In the genomic region with DNA sequence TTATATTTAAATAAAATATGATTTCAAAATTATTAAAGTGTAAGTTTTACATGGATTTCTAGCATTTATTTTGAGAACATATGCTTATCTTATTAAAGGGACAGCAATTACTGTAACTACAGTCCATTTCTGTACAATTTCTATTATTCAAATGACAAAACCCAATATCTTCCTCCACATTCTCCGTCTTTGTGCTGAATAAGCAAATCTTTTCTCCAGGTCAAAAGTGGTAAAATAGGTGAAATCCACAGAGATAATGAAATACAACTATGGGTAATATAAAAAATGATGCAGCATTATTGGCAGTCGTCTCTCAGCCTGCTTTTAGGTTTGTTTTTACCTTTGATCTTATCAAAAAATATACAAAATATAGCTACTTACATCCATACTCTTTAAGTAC, we compare ENCODE assay signal across 35 cellular contexts.
"Had no signal": no experiment of that assay in that cellular context is flagged by ENCODE, and none has a peak within 500 bp of the region (broad histone marks: within the 10 kb centered on the region; RNA-seq: fewer than 3 reads in every experiment).

No MANE protein-coding gene starts in this region.

- H3K4me3 ChIP-seq: ascending aorta, cardiac muscle cell had no signal

- H3K9me3 Mint-ChIP-seq: activated B cell treated with CpG ODN at 0.5 μM for 24 hours; activated CD4-positive, alpha-beta memory T cell treated with anti-CD3 and anti-CD28 coated beads, Interleukin-2, amount 10 ng/mL, durations not matched to agents 7 days and 5 days; activated CD4-positive, alpha-beta T cell treated with anti-CD3 and anti-CD28 coated beads, Interleukin-2, amount 10 ng/mL, durations not matched to agents 7 days and 5 days; activated naive CD4-positive, alpha-beta T cell treated with anti-CD3 and anti-CD28 coated beads, Interleukin-2, amount 10 ng/mL, durations not matched to agents 7 days and 5 days; activated naive CD4-positive, alpha-beta T cell treated with anti-CD3 and anti-CD28 coated beads, Interleukin-2, amount 50 U/mL, for 24 hours; activated naive CD8-positive, alpha-beta T cell treated with anti-CD3 and anti-CD28 coated beads, Interleukin-2, amount 10 ng/mL, durations not matched to agents 7 days and 5 days; activated naive CD8-positive, alpha-beta T cell treated with anti-CD3 and anti-CD28 coated beads, Interleukin-2, amount 50 U/mL, for 24 hours; activated T-cell treated with anti-CD3 and anti-CD28 coated beads, Interleukin-2, amount 50 U/mL, for 24 hours; activated T-helper 2 cell treated with anti-CD3 and anti-CD28 coated beads, Interferon-gamma antibody, Interleukin-2, Interleukin-4, amounts not matched to agents 10 μg/mL and 5 μg/mL and 100 μg/mL, durations not matched to agents 14 hours and 24 hours and 36 hours; central memory CD8-positive, alpha-beta T cell; T-helper 2 cell treated with Interferon-gamma antibody and Interleukin-4, amounts not matched to agents 5 μg/mL and 100 μg/mL, for 36 hours had no signal

- H3K27me3 ChIP-seq: ascending aorta had no signal

- H3K36me3 ChIP-seq: ascending aorta, cardiac muscle cell had no signal

- H3K27ac Mint-ChIP-seq: activated B cell treated with CpG ODN at 0.5 μM for 24 hours; activated CD4-positive, alpha-beta memory T cell treated with anti-CD3 and anti-CD28 coated beads, Interleukin-2, amount 10 ng/mL, durations not matched to agents 7 days and 5 days; activated CD4-positive, alpha-beta T cell treated with anti-CD3 and anti-CD28 coated beads, Interleukin-2, amount 10 ng/mL, durations not matched to agents 7 days and 5 days; activated CD8-positive, alpha-beta memory T cell treated with anti-CD3 and anti-CD28 coated beads, Interleukin-2, amount 10 ng/mL, durations not matched to agents 7 days and 5 days; activated CD8-positive, alpha-beta T cell treated with anti-CD3 and anti-CD28 coated beads, Interleukin-2, amount 10 ng/mL, durations not matched to agents 7 days and 5 days; activated naive CD4-positive, alpha-beta T cell treated with anti-CD3 and anti-CD28 coated beads, Interleukin-2, amount 10 ng/mL, durations not matched to agents 7 days and 5 days; activated naive CD4-positive, alpha-beta T cell treated with anti-CD3 and anti-CD28 coated beads, Interleukin-2, amount 50 U/mL, for 24 hours; activated naive CD8-positive, alpha-beta T cell; activated naive CD8-positive, alpha-beta T cell treated with anti-CD3 and anti-CD28 coated beads, Interleukin-2, amount 10 ng/mL, durations not matched to agents 7 days and 5 days; activated naive CD8-positive, alpha-beta T cell treated with anti-CD3 and anti-CD28 coated beads, Interleukin-2, amount 50 U/mL, for 24 hours; activated T-cell treated with anti-CD3 and anti-CD28 coated beads, Interleukin-2, amount 50 U/mL, for 24 hours; activated T-helper 2 cell treated with anti-CD3 and anti-CD28 coated beads, Interferon-gamma antibody, Interleukin-2, Interleukin-4, amounts not matched to agents 10 μg/mL and 5 μg/mL and 100 μg/mL, durations not matched to agents 14 hours and 24 hours and 36 hours; T-helper 2 cell treated with Interferon-gamma antibody and Interleukin-4, amounts not matched to agents 5 μg/mL and 100 μg/mL, for 36 hours had no signal

- ATAC-seq: activated CD8-positive, alpha-beta memory T cell treated with anti-CD3 and anti-CD28 coated beads, Interleukin-2, amount 10 ng/mL, durations not matched to agents 7 days and 5 days; activated CD8-positive, alpha-beta T cell treated with anti-CD3 and anti-CD28 coated beads, Interleukin-2, amount 10 ng/mL, durations not matched to agents 7 days and 5 days; activated naive CD8-positive, alpha-beta T cell treated with anti-CD3 and anti-CD28 coated beads, Interleukin-2, amount 50 U/mL, for 24 hours had no signal

- H3K36me3 Mint-ChIP-seq: activated CD8-positive, alpha-beta memory T cell treated with anti-CD3 and anti-CD28 coated beads, Interleukin-2, amount 10 ng/mL, durations not matched to agents 7 days and 5 days; activated naive CD4-positive, alpha-beta T cell treated with anti-CD3 and anti-CD28 coated beads, Interleukin-2, amount 10 ng/mL, durations not matched to agents 7 days and 5 days; activated naive CD4-positive, alpha-beta T cell treated with anti-CD3 and anti-CD28 coated beads, Interleukin-2, amount 50 U/mL, for 24 hours; activated naive CD8-positive, alpha-beta T cell; activated naive CD8-positive, alpha-beta T cell treated with anti-CD3 and anti-CD28 coated beads, Interleukin-2, amount 10 ng/mL, durations not matched to agents 7 days and 5 days; brain had no signal

- H3K27ac ChIP-seq: ascending aorta, cardiac muscle cell, VCaP had no signal

- H3K4me1 ChIP-seq: ascending aorta had no signal

- H3K4me1 Mint-ChIP-seq: activated B cell treated with CpG ODN at 0.5 μM for 24 hours; activated CD4-positive, alpha-beta memory T cell treated with anti-CD3 and anti-CD28 coated beads, Interleukin-2, amount 10 ng/mL, durations not matched to agents 7 days and 5 days; activated CD4-positive, alpha-beta T cell treated with anti-CD3 and anti-CD28 coated beads, Interleukin-2, amount 10 ng/mL, durations not matched to agents 7 days and 5 days; activated CD8-positive, alpha-beta memory T cell treated with anti-CD3 and anti-CD28 coated beads, Interleukin-2, amount 10 ng/mL, durations not matched to agents 7 days and 5 days; activated naive CD4-positive, alpha-beta T cell treated with anti-CD3 and anti-CD28 coated beads, Interleukin-2, amount 10 ng/mL, durations not matched to agents 7 days and 5 days; activated naive CD4-positive, alpha-beta T cell treated with anti-CD3 and anti-CD28 coated beads, Interleukin-2, amount 50 U/mL, for 24 hours; activated naive CD8-positive, alpha-beta T cell treated with anti-CD3 and anti-CD28 coated beads, Interleukin-2, amount 10 ng/mL, durations not matched to agents 7 days and 5 days; activated naive CD8-positive, alpha-beta T cell treated with anti-CD3 and anti-CD28 coated beads, Interleukin-2, amount 50 U/mL, for 24 hours; central memory CD8-positive, alpha-beta T cell had no signal

- DNase-seq: activated B cell treated with CpG ODN at 0.5 μM for 24 hours; activated CD4-positive, alpha-beta memory T cell treated with anti-CD3 and anti-CD28 coated beads, Interleukin-2, amount 10 ng/mL, durations not matched to agents 7 days and 5 days; activated CD4-positive, alpha-beta T cell treated with anti-CD3 and anti-CD28 coated beads for 48 hours; activated CD4-positive, alpha-beta T cell treated with anti-CD3 and anti-CD28 coated beads, Interleukin-2, amount 10 ng/mL, durations not matched to agents 7 days and 5 days; activated CD4-positive, alpha-beta T cell treated with anti-CD3 and anti-CD28 coated beads, Interleukin-2, amount 50 U/mL, for 48 hours; activated CD4-positive, CD25-positive, alpha-beta regulatory T cell treated with anti-CD3 and anti-CD28 coated beads, Interleukin-2, amount 50 U/mL, for 72 hours; activated CD8-positive, alpha-beta memory T cell treated with anti-CD3 and anti-CD28 coated beads for 24 hours; activated CD8-positive, alpha-beta memory T cell treated with anti-CD3 and anti-CD28 coated beads, Interleukin-2, amount 10 ng/mL, durations not matched to agents 7 days and 5 days; activated CD8-positive, alpha-beta memory T cell treated with anti-CD3 and anti-CD28 coated beads, Interleukin-2, amount 50 U/mL, for 48 hours; activated CD8-positive, alpha-beta T cell treated with anti-CD3 and anti-CD28 coated beads, Interleukin-2, amount 10 ng/mL, durations not matched to agents 7 days and 5 days; activated effector memory CD4-positive, alpha-beta T cell treated with Interleukin-2 at 50 U/mL for 16 hours; activated gamma-delta T cell; activated naive CD4-positive, alpha-beta T cell treated with anti-CD3 and anti-CD28 coated beads, Interleukin-2, amount 10 ng/mL, durations not matched to agents 7 days and 5 days; activated naive CD4-positive, alpha-beta T cell treated with Interleukin-2 at 50 U/mL for 16 hours; activated naive CD8-positive, alpha-beta T cell treated with anti-CD3 and anti-CD28 coated beads, Interleukin-2, amount 10 ng/mL, durations not matched to agents 7 days and 5 days; activated naive CD8-positive, alpha-beta T cell treated with anti-CD3 and anti-CD28 coated beads, Interleukin-2, amount 50 U/mL, for 24 hours; activated T-cell treated with anti-CD3 and anti-CD28 coated beads, Interleukin-2, amount 50 U/mL, for 24 hours; activated T-cell treated with anti-CD3 and anti-CD28 coated beads, Interleukin-2, amount 50 U/mL, for 48 hours; amygdala; anterior cingulate cortex; caudate nucleus; cerebellar nuclear complex; T-helper 2 cell; T-helper 9 cell had no signal

- FAIRE-seq: bronchial epithelial cell, TTC549 had no signal

- H3K9me3 ChIP-seq: ascending aorta had no signal

- H3K4me3 Mint-ChIP-seq: activated B cell treated with CpG ODN at 0.5 μM for 24 hours; activated CD4-positive, alpha-beta memory T cell treated with anti-CD3 and anti-CD28 coated beads, Interleukin-2, amount 10 ng/mL, durations not matched to agents 7 days and 5 days; activated CD4-positive, alpha-beta T cell treated with anti-CD3 and anti-CD28 coated beads, Interleukin-2, amount 10 ng/mL, durations not matched to agents 7 days and 5 days; activated CD8-positive, alpha-beta memory T cell treated with anti-CD3 and anti-CD28 coated beads, Interleukin-2, amount 10 ng/mL, durations not matched to agents 7 days and 5 days; activated CD8-positive, alpha-beta T cell treated with anti-CD3 and anti-CD28 coated beads, Interleukin-2, amount 10 ng/mL, durations not matched to agents 7 days and 5 days; activated naive CD4-positive, alpha-beta T cell treated with anti-CD3 and anti-CD28 coated beads, Interleukin-2, amount 10 ng/mL, durations not matched to agents 7 days and 5 days; activated naive CD4-positive, alpha-beta T cell treated with anti-CD3 and anti-CD28 coated beads, Interleukin-2, amount 50 U/mL, for 24 hours; activated naive CD8-positive, alpha-beta T cell; activated naive CD8-positive, alpha-beta T cell treated with anti-CD3 and anti-CD28 coated beads, Interleukin-2, amount 10 ng/mL, durations not matched to agents 7 days and 5 days; activated naive CD8-positive, alpha-beta T cell treated with anti-CD3 and anti-CD28 coated beads, Interleukin-2, amount 50 U/mL, for 24 hours; activated T-cell treated with anti-CD3 and anti-CD28 coated beads, Interleukin-2, amount 50 U/mL, for 24 hours; central memory CD8-positive, alpha-beta T cell; T-helper 2 cell treated with Interferon-gamma antibody and Interleukin-4, amounts not matched to agents 5 μg/mL and 100 μg/mL, for 36 hours had no signal
